17 cellular contexts compared by ENCODE assay signal in the genomic region with DNA sequence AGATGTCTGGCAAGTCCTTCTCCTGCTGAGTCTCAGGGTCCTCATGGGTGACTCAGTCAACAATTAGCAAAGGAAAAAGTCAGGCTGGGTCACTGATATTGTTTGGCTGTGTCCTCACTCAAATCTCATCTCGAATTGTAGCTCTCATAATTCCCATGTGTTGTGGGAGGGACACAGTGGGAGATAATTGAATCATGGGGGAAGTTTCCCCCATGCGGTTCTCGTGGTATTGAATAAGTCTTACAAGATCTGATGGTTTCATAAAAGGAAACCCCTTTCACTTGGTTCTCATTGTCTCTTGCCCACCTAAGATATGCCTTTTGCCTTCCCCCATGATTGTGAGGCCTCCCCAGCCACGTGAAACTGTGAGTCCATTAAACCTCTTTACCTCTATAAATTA. TPM values are rescaled to one million over a fixed set of nuclear protein-coding genes. Genes with fewer than 3 reads are reported as not detected.
A peak's percentile ranks its signal among the peaks of the same experiment; 100 is the strongest.
DNase-seq lines count a peak whose midpoint lies in the region; ATAC-seq and TF ChIP-seq lines count a peak whose summit lies in the region.
"Had no signal": no experiment of that assay in that cellular context is flagged by ENCODE, and none has a peak within 500 bp of the region (broad histone marks: within the 10 kb centered on the region; RNA-seq: fewer than 3 reads in every experiment).

No MANE protein-coding gene starts in this region.

- no peak overlapping the region for H2AFZ ChIP-seq in OCI-LY7 (ENCODE audit: low read length)

- CTCF ChIA-PET in OCI-LY7 (lab: Charles Lee; ENCODE audit: unreplicated experiment): interaction anchor here (0.7 kb wide), 1 partner anchor 16 kb away, joined by 3 read pairs; no protein-coding TSS in a partner anchor

- 37 to 60% (median 49%) methylated on average over 4 of the region's 4 CpGs for WGBS in spleen, 5 donors

- no peak for TF ChIP-seq POLR2A in spleen (IDR thresholded peaks at IDR 0.05)

- no peak for DNase-seq in GM12864 (ENCODE audit: low read depth)
- no peak for DNase-seq in OCI-LY7 (ENCODE audit: low spot score)
- peak; percentile 19 for DNase-seq in spleen
- no peak for DNase-seq in NCI-H1048 (lab: John Stamatoyannopoulos, UW)
- DNase-seq: Caco-2, GDM1, H9, KG1, NCI-H1436, NCI-H1930, NCI-H226, NCI-H524, SJCRH30 had no signal

- no peak overlapping the region for H3K9ac ChIP-seq in BLaER1

- no peak overlapping the region for H3K27ac ChIP-seq in BLaER1
- H3K27ac ChIP-seq in OCI-LY7 (ENCODE audit: low read depth, low read length, poor library complexity, severe bottlenecking): peak overlapping the region; percentile 56
- peak overlapping the region in 6 of 8 donors; percentile 51 to 78 (median 62) for H3K27ac ChIP-seq in spleen
- H3K27ac ChIP-seq: SJCRH30 had no signal

- TF ChIP-seq CTCF in GM12864 (IDR thresholded peaks at IDR 0.05; ENCODE audit: low read depth, low read length, missing control alignments) (no peak), OCI-LY7 (conservative IDR thresholded peaks at IDR 0.05; ENCODE audit: low read length) (no peak), spleen (IDR thresholded peaks at IDR 0.05 in 8 of 11, conservative IDR thresholded peaks at IDR 0.05 in 3 of 11) (no peak)

- H3K4me2 ChIP-seq in BLaER1: peak overlapping the region; percentile 60
- H3K4me2 ChIP-seq in OCI-LY7 (ENCODE audit: low read length): peak overlapping the region; percentile 57

- 0 out of 2 replicates have a peak, but pooled peaks cover 11% of the 10 kb centered on the region for H3K79me2 ChIP-seq in OCI-LY7 (ENCODE audit: insufficient read depth, low read depth, low read length)

- H3K27me3 ChIP-seq in BLaER1 (no peaks in the 10 kb centered on the region), spleen (replicated peaks in 1 of 7) (no peaks in the 10 kb centered on the region)
- H3K27me3 ChIP-seq: SJCRH30 had no signal

- BruUV-seq in OCI-LY7 (replicated peaks; lab: Mats Ljungman, UMichigan): no TSS peak

- H3K4me3 ChIP-seq in BLaER1: no peak overlapping the region
- H3K4me3 ChIP-seq in GM12864 (ENCODE audit: low read depth, low read length): peak overlapping the region; percentile 10; the same call in 1 of the 2 replicates
- H3K4me3 ChIP-seq in OCI-LY7 (ENCODE audit: low read depth, low read length, poor library complexity, severe bottlenecking): no peak overlapping the region
- H3K4me3 ChIP-seq in spleen: peak overlapping the region in 1 of 8 donors; percentile 27
- H3K4me3 ChIP-seq: SJCRH30 had no signal

- ATAC-seq in GM18909 (IDR thresholded peaks at IDR 0.05; ENCODE audit: poor library complexity, unreplicated experiment): no peak
- no peak for ATAC-seq in GM21447 (IDR thresholded peaks at IDR 0.05; ENCODE audit: unreplicated experiment)
- ATAC-seq: HepG2 had no signal

- intact Hi-C loops in OCI-LY7 (cut with micrococcal nuclease; ENCODE audit: unreplicated experiment) (no loop called here), spleen (cut with DNase I; ENCODE audit: low total_unique reads) (no loop called here)

- H3K36me3 ChIP-seq in BLaER1 (no peaks in the 10 kb centered on the region), OCI-LY7 (ENCODE audit: insufficient read depth, low read length) (peaks cover 5% of the 10 kb centered on the region; the same call in 1 of the 2 replicates), spleen (peaks cover 0 to 26% (median 0%) of the 10 kb centered on the region in 6 donors)
- H3K36me3 ChIP-seq: SJCRH30 had no signal

- H3K9me3 ChIP-seq in BLaER1 (no peaks in the 10 kb centered on the region), OCI-LY7 (ENCODE audit: low read length) (peaks cover 22% of the 10 kb centered on the region), spleen (peaks cover 0 to 10% (median 2%) of the 10 kb centered on the region in 8 donors)
- H3K9me3 ChIP-seq: Caco-2, SJCRH30 had no signal

- H3K4me1 ChIP-seq in BLaER1 (peaks cover 62% of the 10 kb centered on the region), OCI-LY7 (ENCODE audit: insufficient read depth, low read length, poor library complexity, severe bottlenecking) (peaks cover 40% of the 10 kb centered on the region), spleen (peaks cover 30 to 100% (median 86%) of the 10 kb centered on the region in 6 donors)
- H3K4me1 ChIP-seq: Caco-2 had no signal

- POLR2A ChIA-PET in OCI-LY7 (lab: Charles Lee): no interaction called here

- H4K20me1 ChIP-seq in BLaER1 (no peaks in the 10 kb centered on the region), OCI-LY7 (ENCODE audit: insufficient read depth, low read length) (no peaks in the 10 kb centered on the region)

- H3K9me2 ChIP-seq in OCI-LY7 (ENCODE audit: insufficient read depth, low read length): no peaks in the 10 kb centered on the region

RNA-seq across cellular contexts. Expression of a gene that starts 45.7 kb away (rescaled TPM):
- total RNA-seq in OCI-LY7 (2014; rRNA removed; shearing (Covaris generic)): 20.2 and 25.3 TPM in 2 replicates
- total RNA-seq in OCI-LY7 (2022): 20.7 and 24.7 TPM in 2 replicates
- total RNA-seq in spleen: 100 to 1,000 TPM; 116 to 279 (median 166) TPM
- polyA plus RNA-seq in spleen: 10 to 100 TPM; 36.7 to 76.7 (median 49.7) TPM

Comparison
In these comparisons a context has a peak if more than half of its experiments do, and no peak if none do; other contexts are left out.
1. RNA of a gene that starts 45.7 kb away (total RNA-seq): 116 to 279 TPM in spleen; 20.2 to 25.3 TPM in OCI-LY7; every median in the first group is over 4 times any median in the second.